Comparison of ENCODE assay signal across 26 cellular contexts in the genomic region with DNA sequence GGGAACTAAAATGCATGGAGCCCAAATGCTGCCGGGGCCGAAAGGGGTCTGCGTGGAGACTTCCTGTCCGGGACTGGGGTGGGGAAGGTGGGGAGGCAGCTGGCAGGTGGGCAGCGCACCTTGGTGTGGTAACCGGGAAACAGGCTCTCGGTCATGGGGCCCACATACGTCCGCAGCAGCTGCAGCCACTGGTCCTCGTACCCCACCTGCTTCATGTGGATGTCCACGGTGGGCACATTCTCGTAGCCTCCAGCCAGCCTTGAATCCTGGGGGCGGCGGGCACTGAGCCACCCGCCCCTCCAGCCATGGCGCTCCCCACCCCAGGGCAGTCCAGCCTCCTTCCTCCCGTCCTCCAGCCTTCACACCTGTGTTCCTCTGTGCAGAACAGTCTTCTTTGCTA. TPM values are rescaled to one million over a fixed set of nuclear protein-coding genes. Genes with fewer than 3 reads are reported as not detected.
"Had no signal": no experiment of that assay in that cellular context is flagged by ENCODE, and none has a peak within 500 bp of the region (broad histone marks: within the 10 kb centered on the region; RNA-seq: fewer than 3 reads in every experiment).

No MANE protein-coding gene starts in this region.

- H3K27ac Mint-ChIP-seq: effector memory CD8-positive, alpha-beta T cell; natural killer cell; stimulated activated memory B cell treated with anti-CD40 and anti-IgM and Interleukin-4, amounts not matched to agents 10 μg/mL and 1 μg/mL and 100 μg/mL, for 72 hours had no signal

- H3K4me3 ChIP-seq: esophagus squamous epithelium, lower lobe of right lung, prostate gland, right atrium auricular region, skin epidermis, spleen, thoracic aorta, tibial nerve, upper lobe of left lung had no signal

- H3K9me3 ChIP-seq: esophagus squamous epithelium, lower lobe of right lung, neutrophil, prostate gland, right atrium auricular region, spleen, thoracic aorta, tibial nerve, upper lobe of left lung had no signal

- H3K36me3 Mint-ChIP-seq: natural killer cell had no signal

- DNase-seq: cortex of kidney; effector memory CD8-positive, alpha-beta T cell; erythroblast; esophagus squamous epithelium; head of caudate nucleus; left ventricle myocardium superior; lower lobe of right lung; natural killer cell; spleen; stimulated activated CD4-positive, alpha-beta T cell treated with anti-CD3 and anti-CD28 coated beads, Interleukin-4, amount 100 ng/mL, for 4 hours; stimulated activated naive CD8-positive, alpha-beta T cell treated with anti-CD3 and anti-CD28 coated beads, Interleukin-15, Interleukin-2, amounts not matched to agents 100 U/mL and 50 U/mL, for 24 hours; substantia nigra; upper lobe of left lung had no signal

- H3K4me1 ChIP-seq: esophagus squamous epithelium, lower lobe of right lung, prostate gland, right atrium auricular region, tibial nerve had no signal

- H3K27ac ChIP-seq: esophagus squamous epithelium, lower lobe of right lung, neutrophil, prostate gland, right atrium auricular region, skin epidermis, spleen, thoracic aorta, tibial nerve, upper lobe of left lung had no signal

- H3K9me3 Mint-ChIP-seq: effector memory CD8-positive, alpha-beta T cell; natural killer cell; stimulated activated memory B cell treated with anti-CD40 and anti-IgM and Interleukin-4, amounts not matched to agents 10 μg/mL and 1 μg/mL and 100 μg/mL, for 72 hours had no signal

- H3K4me3 Mint-ChIP-seq: effector memory CD8-positive, alpha-beta T cell; natural killer cell; stimulated activated memory B cell treated with anti-CD40 and anti-IgM and Interleukin-4, amounts not matched to agents 10 μg/mL and 1 μg/mL and 100 μg/mL, for 72 hours had no signal

RNA-seq across cellular contexts. Expression of a gene that starts 6.6 kb away (rescaled TPM):
- total RNA-seq: dermis microvascular lymphatic vessel endothelial cell, esophagus squamous epithelium, frontal cortex, left ventricle myocardium superior, lower lobe of right lung, mononuclear cell, natural killer cell, omental fat pad, prostate gland, right atrium auricular region, spleen, thoracic aorta, tibial nerve, upper lobe of left lung had no signal
- polyA plus RNA-seq: keratinocyte, neural cell, spleen had no signal

RNA-seq across cellular contexts. Expression of a gene that starts 27.4 kb away (rescaled TPM):
- total RNA-seq: dermis microvascular lymphatic vessel endothelial cell, esophagus squamous epithelium, left ventricle myocardium superior, lower lobe of right lung, mononuclear cell, natural killer cell, prostate gland, right atrium auricular region, spleen, thoracic aorta, tibial nerve, upper lobe of left lung had no signal
- polyA plus RNA-seq: keratinocyte, spleen had no signal
